ENCODE assay signal across 8 cellular contexts in genomic region chr20:58236612-58237317, GRCh38. TPM values are rescaled to one million over a fixed set of nuclear protein-coding genes. Genes with fewer than 3 reads are reported as not detected.
DNase-seq lines count a peak whose midpoint lies in the region; ATAC-seq, FAIRE-seq and TF ChIP-seq lines count a peak whose summit lies in the region.

No MANE protein-coding gene starts in this region.

- H3K27me3 ChIP-seq in neuron (ENCODE audit: insufficient read depth, low read length) (no peaks in the 10 kb centered on the region), stomach smooth muscle (ENCODE audit: control insufficient read depth in 1 of 2, insufficient read depth in 2 of 2, low read length in 2 of 2) (no peaks in the 10 kb centered on the region)

- FAIRE-seq in frontal cortex (lab: Jason Lieb, UNC) = no peak

- H3K9me3 ChIP-seq in neuron (ENCODE audit: low read length) (no peaks in the 10 kb centered on the region), stomach smooth muscle (ENCODE audit: control insufficient read depth in 2 of 2, low read length in 2 of 2) (no peaks in the 10 kb centered on the region)

- H3K4me3 ChIP-seq in neuron (ENCODE audit: low read length) = peak overlapping the region; percentile 44
- H3K4me3 ChIP-seq in stomach smooth muscle (ENCODE audit: low read length in 2 of 2) = peak overlapping the region; percentile 42 to 72

- ATAC-seq in GM21515 (IDR thresholded peaks at IDR 0.05; ENCODE audit: unreplicated experiment) = peak; percentile 68

- H3K9ac ChIP-seq in stomach smooth muscle (ENCODE audit: low read length in 2 of 2) = peak overlapping the region in 1 of 2 donors; percentile 13

- CTCF ChIA-PET in RWPE1 (lab: Yijun Ruan, JAX) = interaction anchor here (0.6 to 1.7 kb wide), 20 partner anchors 9 to 1221 kb away, joined by 3 to 12 read pairs (median 4); partner anchors contain the start of gene STX16

- H3K36me3 ChIP-seq in neuron (ENCODE audit: insufficient read depth, low read length) = no peaks in the 10 kb centered on the region
- H3K36me3 ChIP-seq in stomach smooth muscle (ENCODE audit: control insufficient read depth in 2 of 2, insufficient read depth in 2 of 2, low read length in 2 of 2) = peaks cover 12 to 23% of the 10 kb centered on the region in 2 donors

- H3K4me1 ChIP-seq in neuron (ENCODE audit: insufficient read depth, low read length) = peaks cover 12% of the 10 kb centered on the region
- H3K4me1 ChIP-seq in stomach smooth muscle (ENCODE audit: control insufficient read depth, insufficient read depth, low read length) = no peaks in the 10 kb centered on the region

- peak overlapping the region; percentile 89 for H2AFZ ChIP-seq in neuron (ENCODE audit: low read depth, low read length)

- DNase-seq in DMS 273 (lab: John Stamatoyannopoulos, UW; ENCODE audit: unreplicated experiment) (peak; percentile 90), KG1 (lab: John Stamatoyannopoulos, UW) (peak; percentile 56), RWPE1 (ENCODE audit: low spot score) (peak; percentile 95), activated gamma-delta T cell (lab: John Stamatoyannopoulos, UW) (peak; percentile 48), frontal cortex (ENCODE audit: low spot score in 2 of 2) (peak; percentile 69 to 79)

- TF ChIP-seq CTCF in RWPE1 (conservative IDR thresholded peaks at IDR 0.05; ENCODE audit: low read depth) = peak; percentile 100

- POLR2A ChIA-PET in RWPE1 (lab: Yijun Ruan, JAX; ENCODE audit: low non-redundant PET) = interaction anchor here (0.7 kb wide), 1 partner anchor 145 kb away, joined by 3 read pairs; no protein-coding TSS in a partner anchor

- H3K27ac ChIP-seq in RWPE1 (peak overlapping the region; percentile 6; the same call in 1 of the 2 replicates), stomach smooth muscle (ENCODE audit: low read length) (no peak overlapping the region)

RNA-seq across cellular contexts. Expression of gene ANKRD60, which starts 8.3 kb away (rescaled TPM):
- total RNA-seq in frontal cortex = not detected
